28 cellular contexts compared by ENCODE assay signal in genomic region chr11:83862691-83863090, GRCh38.
DNase-seq lines count a peak whose midpoint lies in the region; ATAC-seq and TF ChIP-seq lines count a peak whose summit lies in the region.
"Had no signal": no experiment of that assay in that cellular context is flagged by ENCODE, and none has a peak within 500 bp of the region (broad histone marks: within the 10 kb centered on the region; RNA-seq: fewer than 3 reads in every experiment).

No MANE protein-coding gene starts in this region.

- no peaks in the 10 kb centered on the region for H3K79me2 ChIP-seq in Karpas-422 (ENCODE audit: low read length)

- H3K4me1 ChIP-seq in left ventricle myocardium inferior: no peaks in the 10 kb centered on the region
- no peaks in the 10 kb centered on the region for H3K4me1 ChIP-seq in body of pancreas
- H3K4me1 ChIP-seq in Karpas-422 (ENCODE audit: low read length): no peaks in the 10 kb centered on the region
- no peaks in the 10 kb centered on the region for H3K4me1 ChIP-seq in upper lobe of right lung
- H3K4me1 ChIP-seq: A549, Caco-2, SJSA1 had no signal

- H3K9me2 ChIP-seq in Karpas-422 (replicated peaks; ENCODE audit: insufficient read depth, low read length): no peaks in the 10 kb centered on the region

- intact Hi-C loops in Right ventricle myocardium superior (cut with DNase I) (no loop called here), left ventricle myocardium inferior (cut with micrococcal nuclease) (no loop called here), body of pancreas (cut with DNase I) (no loop called here), left cardiac atrium (cut with DNase I) (no loop called here), upper lobe of right lung (cut with DNase I) (no loop called here)

- H3K27me3 ChIP-seq in left ventricle myocardium inferior (ENCODE audit: low read depth) (no peaks in the 10 kb centered on the region), body of pancreas (no peaks in the 10 kb centered on the region), Karpas-422 (ENCODE audit: low read length) (no peaks in the 10 kb centered on the region), upper lobe of right lung (no peaks in the 10 kb centered on the region)
- H3K27me3 ChIP-seq: SJSA1 had no signal

- H3K9ac ChIP-seq in Karpas-422 (ENCODE audit: low read length): no peak overlapping the region
- H3K9ac ChIP-seq: KMS-11 had no signal

- ATAC-seq in Right ventricle myocardium superior (ENCODE audit: poor library complexity) (peak; percentile 95), body of pancreas (peak; percentile 35), left cardiac atrium (peak; percentile 86 to 92), upper lobe of right lung (no peak), GM18520 (IDR thresholded peaks at IDR 0.05; ENCODE audit: unreplicated experiment) (no peak)
- ATAC-seq: A549, GM12878, HCT116, PC-3 had no signal

- DNase-seq in Right ventricle myocardium superior (no peak), left ventricle myocardium inferior (no peak), body of pancreas (peak in 1 of 4 donors; percentile 14), left cardiac atrium (no peak), stromal cell of bone marrow (ENCODE audit: low read depth) (peak; percentile 7), Karpas-422 (no peak), upper lobe of right lung (no peak)
- DNase-seq: C1 segment of cervical spinal cord; Caco-2; CD4-positive, alpha-beta memory T cell; GOT3; MV-4-11; NCI-H1105; NCI-H1436 treated with DMSO at 0.1 percent for 48 hours; NCI-H187 treated with DMSO at 0.1 percent for 48 hours; NCI-H2171 treated with DMSO at 0.1 percent for 48 hours; NCI-H345; NCI-H510A treated with DMSO at 0.1 percent for 48 hours; NCI-H748 treated with DMSO at 0.1 percent for 48 hours; NK-92 treated with Interleukin-12 subunit alpha and Interleukin-12 subunit beta, amount 100 ng/mL, for 24 hours; PC-3 had no signal

- H4K20me1 ChIP-seq in Karpas-422 (ENCODE audit: insufficient read depth, low read depth, low read length): no peaks in the 10 kb centered on the region

- H3K4me2 ChIP-seq in Karpas-422 (ENCODE audit: low read depth, low read length, poor library complexity, severe bottlenecking): no peak overlapping the region
- H3K4me2 ChIP-seq: A549, KMS-11 had no signal

- 46 to 62% methylated on average over 1 of the region's 1 CpG for WGBS in body of pancreas, 2 donors

- H2AFZ ChIP-seq in Karpas-422 (ENCODE audit: low read length): no peak overlapping the region

- H3K27ac ChIP-seq in left ventricle myocardium inferior (replicated peaks) (no peak overlapping the region), body of pancreas (no peak overlapping the region), Karpas-422 (ENCODE audit: low read length) (no peak overlapping the region), upper lobe of right lung (no peak overlapping the region)
- H3K27ac ChIP-seq: A549, HL-60, KMS-11, SJSA1 had no signal

- H3K36me3 ChIP-seq in left ventricle myocardium inferior: no peaks in the 10 kb centered on the region
- H3K36me3 ChIP-seq in body of pancreas (replicated peaks in 1 of 2; ENCODE audit: insufficient read depth in 1 of 2, low read depth in 2 of 2): no peaks in the 10 kb centered on the region
- H3K36me3 ChIP-seq in Karpas-422 (ENCODE audit: insufficient read depth, low read length): no peaks in the 10 kb centered on the region
- H3K36me3 ChIP-seq in upper lobe of right lung: no peaks in the 10 kb centered on the region
- H3K36me3 ChIP-seq: SJSA1 had no signal

- no peak for TF ChIP-seq CTCF in left ventricle myocardium inferior (IDR thresholded peaks at IDR 0.05; ENCODE audit: borderline replicate concordance)
- TF ChIP-seq CTCF in body of pancreas (IDR thresholded peaks at IDR 0.05): no peak
- no peak for TF ChIP-seq CTCF in upper lobe of right lung (IDR thresholded peaks at IDR 0.05)

- H3K4me3 ChIP-seq in left ventricle myocardium inferior (no peak overlapping the region), body of pancreas (no peak overlapping the region), Karpas-422 (ENCODE audit: low read length) (no peak overlapping the region), upper lobe of right lung (no peak overlapping the region)
- H3K4me3 ChIP-seq: A549, GM12878, SJSA1 had no signal

- no peak for TF ChIP-seq POLR2A in body of pancreas (IDR thresholded peaks at IDR 0.05)

- peaks cover 22% of the 10 kb centered on the region for H3K9me3 ChIP-seq in left ventricle myocardium inferior (replicated peaks)
- H3K9me3 ChIP-seq in body of pancreas: peaks cover 0 to 5% (median 0%) of the 10 kb centered on the region in 3 donors
- H3K9me3 ChIP-seq in Karpas-422 (ENCODE audit: low read length): no peaks in the 10 kb centered on the region
- no peaks in the 10 kb centered on the region for H3K9me3 ChIP-seq in upper lobe of right lung
- H3K9me3 ChIP-seq: A549, SJSA1 had no signal

Comparison
In these comparisons a context has a peak if more than half of its experiments do, and no peak if none do; other contexts are left out.
1. ATAC-seq: peak in Right ventricle myocardium superior (single experiment), body of pancreas (single experiment) and left cardiac atrium (2 of 2); none in upper lobe of right lung (single experiment) and GM18520 (single experiment).